In the genomic region with DNA sequence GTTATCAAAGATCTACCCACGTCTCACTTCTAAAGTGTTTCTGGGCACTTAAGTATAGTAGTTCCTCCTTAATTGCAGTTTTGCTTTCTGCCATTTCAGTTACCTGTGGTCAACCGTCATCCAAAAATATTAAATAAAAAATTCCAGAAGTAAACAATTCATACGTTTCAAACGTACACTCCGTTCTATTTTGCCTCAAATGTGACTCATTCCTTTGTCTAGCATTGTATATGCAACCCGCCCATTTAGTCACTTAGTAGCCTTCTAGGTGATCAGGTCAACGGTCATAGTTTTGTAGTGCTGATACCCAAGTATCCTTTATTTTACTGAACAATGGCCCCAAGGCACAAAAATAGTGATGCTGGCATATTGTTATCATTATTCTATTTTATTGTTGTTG, we compare ENCODE assay signal across 20 cellular contexts. TPM values are rescaled to one million over a fixed set of nuclear protein-coding genes. Genes with fewer than 3 reads are reported as not detected.
DNase-seq lines count a peak whose midpoint lies in the region; ATAC-seq and TF ChIP-seq lines count a peak whose summit lies in the region.
"Had no signal": no experiment of that assay in that cellular context is flagged by ENCODE, and none has a peak within 500 bp of the region (broad histone marks: within the 10 kb centered on the region; RNA-seq: fewer than 3 reads in every experiment).

No MANE protein-coding gene starts in this region.

- in situ Hi-C loops in ACHN (cut with HindIII; ENCODE audit: low pct_ligation_motif_present, low pct_unique_long_range_greater_than_20kb, low sequenced_read_pairs) = no loop called here

- H3K27ac ChIP-seq in 22Rv1 = peak overlapping the region; percentile 44
- H3K27ac ChIP-seq: BLaER1, SJCRH30 had no signal

- ATAC-seq in HG03175 (IDR thresholded peaks at IDR 0.05; ENCODE audit: unreplicated experiment) = no peak

- DNase-seq in HT1080 (ENCODE audit: low read depth) = peak; percentile 3
- DNase-seq in amniotic epithelial cell (ENCODE audit: low read depth) = peak; percentile 8
- DNase-seq in fibroblast of pulmonary artery (ENCODE audit: low read depth) = peak; percentile 33
- DNase-seq in glomerular visceral epithelial cell (ENCODE audit: extremely low spot score) = no peak
- DNase-seq in ACHN = no peak
- no peak for DNase-seq in effector CD8-positive, alpha-beta T cell (lab: John Stamatoyannopoulos, UW)
- DNase-seq: GOT3, Kasumi-1, MV-4-11, NCI-H1417, NCI-H187 treated with DMSO at 0.1 percent for 48 hours, NCI-H446, OCI-M1, RPMI8226, SJCRH30 had no signal

- TF ChIP-seq CTCF in 22Rv1 (IDR thresholded peaks at IDR 0.05) (no peak), fibroblast of pulmonary artery (IDR thresholded peaks at IDR 0.05; ENCODE audit: low read length, missing control alignments) (no peak)

- no peak overlapping the region for H3K4me3 ChIP-seq in fibroblast of pulmonary artery (replicated peaks; ENCODE audit: low read depth, low read length)
- H3K4me3 ChIP-seq: BLaER1, SJCRH30 had no signal

RNA-seq across cellular contexts. Expression of gene HGF, which starts 33.8 kb away (rescaled TPM):
- not detected in 2 replicates for total RNA-seq in HT1080 (2014; rRNA removed; shearing (Covaris generic))
- not detected in 2 replicates for polyA plus RNA-seq in HT1080 (2015; cell fraction: cytosol; rRNA removed)
- not detected in 2 replicates for polyA plus RNA-seq in HT1080 (2015; cell fraction: nucleus; rRNA removed)
- total RNA-seq: A172 had no signal
- polyA plus RNA-seq: IgD-negative memory B cell had no signal

Comparison
In these comparisons a context has a peak if more than half of its experiments do, and no peak if none do; other contexts are left out.
1. DNase-seq: peak in HT1080 (single experiment), amniotic epithelial cell (single experiment) and fibroblast of pulmonary artery (single experiment); none in glomerular visceral epithelial cell (single experiment), ACHN (single experiment) and effector CD8-positive, alpha-beta T cell (single experiment).